ENCODE assay signal across 3 cellular contexts in the genomic region with DNA sequence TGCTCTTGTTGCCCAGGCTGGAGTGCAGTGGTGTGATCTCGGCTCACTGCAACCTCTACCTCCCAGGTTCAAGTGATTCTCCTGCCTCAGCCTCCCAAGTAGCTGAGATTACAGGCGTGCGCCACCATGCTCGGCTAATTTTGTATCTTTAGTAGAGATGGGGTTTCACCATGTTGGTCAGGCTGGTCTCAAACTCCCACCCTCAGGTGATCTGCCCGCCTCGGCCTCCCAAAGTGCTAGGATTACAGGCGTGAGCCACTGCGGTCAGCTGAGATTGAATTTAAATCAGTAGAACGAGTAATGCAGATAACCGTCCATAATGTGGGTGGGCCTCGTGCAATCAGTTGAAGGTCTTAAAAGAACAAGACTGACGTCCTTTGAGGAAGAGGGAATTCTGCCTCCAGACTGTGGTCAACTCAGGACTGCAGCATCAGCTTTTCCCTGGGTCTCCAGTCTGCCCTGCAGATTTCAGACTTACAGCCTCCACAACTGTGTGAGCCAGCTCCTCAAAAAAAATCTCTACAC. TPM values are rescaled to one million over a fixed set of nuclear protein-coding genes. Genes with fewer than 3 reads are reported as not detected.
"Had no signal": no experiment of that assay in that cellular context is flagged by ENCODE, and none has a peak within 500 bp of the region (broad histone marks: within the 10 kb centered on the region; RNA-seq: fewer than 3 reads in every experiment).

No MANE protein-coding gene starts in this region.

RNA-seq across cellular contexts. Expression of gene SLA2, which starts 7.1 kb away (rescaled TPM):
- total RNA-seq: osteocyte, pulmonary artery endothelial cell, smooth muscle cell had no signal
- polyA plus RNA-seq: smooth muscle cell had no signal
